ENCODE assay signal across 8 cellular contexts in the genomic region with DNA sequence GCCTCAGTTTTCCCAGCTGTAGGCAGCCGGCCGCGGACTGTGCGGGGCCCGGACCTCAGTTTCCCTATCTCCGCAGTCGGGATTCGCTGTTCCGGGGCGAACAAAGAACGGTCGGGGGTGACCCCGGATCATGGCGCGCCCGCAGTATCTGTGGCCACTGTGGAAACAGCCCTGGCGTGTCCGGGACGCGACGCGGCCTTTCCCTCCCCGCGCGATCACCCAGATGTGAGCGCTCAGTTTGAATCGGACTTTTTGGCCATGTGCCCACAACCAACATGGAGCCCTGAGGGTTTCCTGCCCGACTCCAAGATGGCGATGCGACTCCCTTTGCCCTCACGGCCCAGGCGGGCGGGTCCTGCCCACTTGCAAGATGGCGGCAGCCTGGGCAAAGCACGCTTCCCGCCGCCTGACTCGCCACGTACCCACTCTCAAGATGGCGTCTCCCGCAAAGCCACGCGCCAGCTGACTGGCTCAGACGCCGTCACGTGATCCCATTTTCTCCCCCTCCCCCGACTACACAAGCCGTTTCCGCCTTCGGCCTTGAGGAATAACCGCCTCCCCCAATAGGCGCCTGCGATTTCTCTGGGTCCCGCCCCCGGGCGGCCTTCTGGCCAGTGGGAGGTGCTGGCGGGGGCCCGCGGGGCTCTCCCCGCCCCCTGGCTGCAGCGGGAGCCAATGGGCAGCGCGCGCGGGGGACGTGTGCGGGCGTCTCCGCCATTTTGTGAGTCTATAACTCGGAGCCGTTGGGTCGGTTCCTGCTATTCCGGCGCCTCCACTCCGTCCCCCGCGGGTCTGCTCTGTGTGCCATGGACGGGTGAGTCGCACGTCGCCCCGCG. TPM values are rescaled to one million over a fixed set of nuclear protein-coding genes. Genes with fewer than 3 reads are reported as not detected.
DNase-seq lines count a peak whose midpoint lies in the region; ATAC-seq and TF ChIP-seq lines count a peak whose summit lies in the region.

A gene (plus strand): TSS at position 761 of the 836 bp plus-strand sequence. CDS start 46 bp downstream, at position 807.

- no peaks in the 10 kb centered on the region for H3K9me3 Mint-ChIP-seq in activated T-cell treated with anti-CD3 and anti-CD28 coated beads, Interleukin-2, amount 50 U/mL, for 4 hours

- POLR2A ChIA-PET in Panc1 (lab: Charles Lee), result no interaction called here

- in situ Hi-C loops in Panc1 (cut with HindIII; ENCODE audit: low pct_unique_long_range_greater_than_20kb, low sequenced_read_pairs), result no loop called here

- H3K27ac ChIP-seq in Panc1 (ENCODE audit: low read length) (peak within 1 kb of the TSS; percentile 89), mucosa of rectum (ENCODE audit: low read depth in 2 of 2, low read length in 2 of 2) (peak within 1 kb of the TSS; percentile 93 to 94)

- H3K9ac ChIP-seq in mucosa of rectum (ENCODE audit: low read depth in 1 of 2, low read length in 2 of 2), result peak within 1 kb of the TSS; percentile 90 to 91

- peaks cover 28% of the 10 kb centered on the region for H3K4me1 Mint-ChIP-seq in activated T-cell treated with anti-CD3 and anti-CD28 coated beads, Interleukin-2, amount 50 U/mL, for 4 hours (ENCODE audit: low read depth)

- peak within 1 kb of the TSS; percentile 93 for H3K4me3 Mint-ChIP-seq in activated T-cell treated with anti-CD3 and anti-CD28 coated beads, Interleukin-2, amount 50 U/mL, for 4 hours

- peaks cover 22% of the 10 kb centered on the region for H3K36me3 Mint-ChIP-seq in activated T-cell treated with anti-CD3 and anti-CD28 coated beads, Interleukin-2, amount 50 U/mL, for 4 hours (ENCODE audit: insufficient read depth)

- H3K4me1 ChIP-seq in Panc1 (ENCODE audit: control insufficient read depth, insufficient read depth, low read length) (peaks cover 17% of the 10 kb centered on the region), mucosa of rectum (ENCODE audit: control insufficient read depth in 2 of 2, insufficient read depth in 2 of 2, low read length in 2 of 2) (peaks cover 29 to 43% of the 10 kb centered on the region in 2 donors)

- H3K27me3 ChIP-seq in Panc1 (ENCODE audit: control insufficient read depth, insufficient read depth, low read length), result no peaks in the 10 kb centered on the region
- H3K27me3 ChIP-seq in mucosa of rectum (ENCODE audit: control insufficient read depth in 2 of 2, insufficient read depth in 2 of 2, low read length in 2 of 2), result no peaks in the 10 kb centered on the region

- no TSS peak for BruUV-seq in Panc1 (replicated peaks; lab: Mats Ljungman, UMichigan)

- peak within 1 kb of the TSS; percentile 82 to 87 for H3K4me3 ChIP-seq in Panc1 (ENCODE audit: low read depth in 2 of 2, low read length in 2 of 2)
- peak within 1 kb of the TSS; percentile 87 to 95 for H3K4me3 ChIP-seq in mucosa of rectum (ENCODE audit: low read length in 2 of 2)

- CTCF ChIA-PET in Panc1 (lab: Charles Lee), result interaction anchor here (0.6 kb wide), 1 partner anchor 22 kb away, joined by 4 read pairs; no protein-coding TSS in a partner anchor

- ATAC-seq in GM21723 (IDR thresholded peaks at IDR 0.05; ENCODE audit: unreplicated experiment) (peak; percentile 76), Panc1 (peak; percentile 85)
- ATAC-seq in activated T-cell treated with anti-CD3 and anti-CD28 coated beads, Interleukin-2, amount 50 U/mL, for 4 hours, result peak; percentile 80

- H3K9me3 ChIP-seq in Panc1 (ENCODE audit: control insufficient read depth, insufficient read depth, low read depth, low read length) (no peaks in the 10 kb centered on the region), mucosa of rectum (ENCODE audit: control insufficient read depth in 2 of 2, low read length in 2 of 2) (no peaks in the 10 kb centered on the region)

- no peaks in the 10 kb centered on the region for H3K27me3 Mint-ChIP-seq in activated T-cell treated with anti-CD3 and anti-CD28 coated beads, Interleukin-2, amount 50 U/mL, for 4 hours (ENCODE audit: low read depth)

- peak; percentile 99 for DNase-seq in DMS53 (lab: John Stamatoyannopoulos, UW)
- DNase-seq in KG1 (lab: John Stamatoyannopoulos, UW), result peak; percentile 99
- peak; percentile 98 for DNase-seq in Panc1 (ENCODE audit: low read depth, low spot score)
- peak; percentile 99 for DNase-seq in activated T-cell treated with anti-CD3 and anti-CD28 coated beads, Interleukin-2, amount 50 U/mL, for 4 hours
- DNase-seq in erythroblast (lab: John Stamatoyannopoulos, UW), result peak; percentile 100
- DNase-seq in stimulated activated CD8-positive, alpha-beta memory T cell treated with anti-CD3 and anti-CD28 coated beads, Interleukin-4, amount 100 ng/mL, for 48 hours, result peak; percentile 98

- H3K36me3 ChIP-seq in Panc1 (ENCODE audit: control insufficient read depth, insufficient read depth, low read length) (peaks cover 13% of the 10 kb centered on the region), mucosa of rectum (ENCODE audit: control insufficient read depth in 2 of 2, insufficient read depth in 2 of 2, low read length in 2 of 2) (peaks cover 8 to 12% of the 10 kb centered on the region in 2 donors)

- intact Hi-C loops in Panc1 (cut with micrococcal nuclease; ENCODE audit: unreplicated experiment), result no loop called here

- peak; percentile 77 for TF ChIP-seq POLR2A in erythroblast (IDR thresholded peaks at IDR 0.05; ENCODE audit: low read length)

- no peak for TF ChIP-seq CTCF in Panc1 (IDR thresholded peaks at IDR 0.05)

RNA-seq across cellular contexts. Expression of the gene that starts here (rescaled TPM):
- 515 TPM for total RNA-seq in Panc1 (2021; ENCODE audit: unreplicated experiment)
- 590 TPM for polyA plus RNA-seq in Panc1 (2012; ENCODE audit: insufficient read length)
- total RNA-seq in activated T-cell treated with anti-CD3 and anti-CD28 coated beads, Interleukin-2, amount 50 U/mL, for 4 hours, result 1,000 to 10,000 TPM; 1,071 to 1,170 (median 1,104) TPM

Comparison
In these comparisons a context has a peak if more than half of its experiments do, and no peak if none do; other contexts are left out.
1. Peak in every context shown above with its lines: DNase-seq, ATAC-seq, H3K4me3 ChIP-seq and H3K27ac ChIP-seq.